In genomic region chr12:112217647-112218046, GRCh38 we compare ENCODE assay signal across 4 cellular contexts.
"Had no signal": no experiment of that assay in that cellular context is flagged by ENCODE, and none has a peak within 500 bp of the region (broad histone marks: within the 10 kb centered on the region; RNA-seq: fewer than 3 reads in every experiment).

No MANE protein-coding gene starts in this region.

- H3K4me3 ChIP-seq: GM23338, K562 had no signal

- H3K9me3 Mint-ChIP-seq: GM23338, H9 had no signal

- ATAC-seq: GM23338, K562 had no signal

- H3K4me3 Mint-ChIP-seq: GM23338, H9 had no signal

- H2AFZ ChIP-seq: GM23338 had no signal

- H3K4me1 Mint-ChIP-seq: GM23338, H9 had no signal

- H3K4me2 ChIP-seq: GM23338 had no signal

- H3K27ac Mint-ChIP-seq: GM23338 had no signal

- DNase-seq: H9, KG1 had no signal
